Comparison of ENCODE assay signal across 1 cellular context in the genomic region with DNA sequence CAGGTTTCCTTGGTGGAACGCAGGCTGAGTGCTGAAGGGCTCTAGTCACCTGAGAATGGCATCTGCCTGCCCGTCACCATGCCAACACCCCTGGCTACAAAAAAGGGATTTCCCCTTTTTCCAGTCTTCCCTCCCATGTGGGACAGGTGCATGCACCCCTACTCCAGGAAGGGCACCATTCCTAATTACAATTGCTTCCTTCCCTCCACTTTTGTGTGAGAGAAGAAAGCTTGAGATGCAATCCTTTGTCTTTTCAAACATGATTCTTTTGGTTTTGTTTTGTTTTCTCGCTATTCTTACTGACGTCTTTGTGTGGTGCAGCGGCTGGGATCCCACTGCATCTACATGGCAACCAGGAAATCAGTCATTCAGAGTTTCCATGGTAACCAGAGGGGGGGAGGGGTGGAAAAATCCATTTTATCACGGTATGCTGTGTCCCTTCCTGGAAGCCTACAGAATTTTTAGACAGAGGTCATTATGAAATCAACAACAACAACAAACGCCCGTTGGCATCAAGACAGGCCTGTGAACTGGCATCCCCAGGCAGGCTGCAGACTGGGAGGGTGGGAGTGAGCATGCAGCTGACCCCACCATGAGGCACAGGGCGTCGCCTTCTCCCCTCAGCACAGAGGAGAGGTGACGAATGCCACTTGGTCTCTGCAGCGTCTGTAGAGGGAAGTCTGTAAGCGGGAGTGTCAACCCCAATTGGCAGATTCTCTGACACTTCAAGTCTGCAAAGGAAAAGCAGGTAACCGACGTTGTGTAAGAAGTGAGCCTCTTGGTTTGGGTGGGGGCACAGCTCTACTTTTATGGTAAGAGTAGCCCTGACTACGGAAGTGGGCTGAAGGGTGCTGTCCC.
A peak's percentile ranks its signal among the peaks of the same experiment; 100 is the strongest.
TF ChIP-seq lines count a peak whose summit lies in the region.

No MANE protein-coding gene starts in this region.

TF ChIP-seq in GM12878, 131 proteins besides CTCF, POLR2A, EP300 and RAD21 (continued from another document and continues in another):
- TF ChIP-seq, protein P1, sequence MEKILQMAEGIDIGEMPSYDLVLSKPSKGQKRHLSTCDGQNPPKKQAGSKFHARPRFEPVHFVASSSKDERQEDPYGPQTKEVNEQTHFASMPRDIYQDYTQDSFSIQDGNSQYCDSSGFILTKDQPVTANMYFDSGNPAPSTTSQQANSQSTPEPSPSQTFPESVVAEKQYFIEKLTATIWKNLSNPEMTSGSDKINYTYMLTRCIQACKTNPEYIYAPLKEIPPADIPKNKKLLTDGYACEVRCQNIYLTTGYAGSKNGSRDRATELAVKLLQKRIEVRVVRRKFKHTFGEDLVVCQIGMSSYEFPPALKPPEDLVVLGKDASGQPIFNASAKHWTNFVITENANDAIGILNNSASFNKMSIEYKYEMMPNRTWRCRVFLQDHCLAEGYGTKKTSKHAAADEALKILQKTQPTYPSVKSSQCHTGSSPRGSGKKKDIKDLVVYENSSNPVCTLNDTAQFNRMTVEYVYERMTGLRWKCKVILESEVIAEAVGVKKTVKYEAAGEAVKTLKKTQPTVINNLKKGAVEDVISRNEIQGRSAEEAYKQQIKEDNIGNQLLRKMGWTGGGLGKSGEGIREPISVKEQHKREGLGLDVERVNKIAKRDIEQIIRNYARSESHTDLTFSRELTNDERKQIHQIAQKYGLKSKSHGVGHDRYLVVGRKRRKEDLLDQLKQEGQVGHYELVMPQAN (conservative IDR thresholded peaks at IDR 0.05) = 0 out of 2 replicates have a peak, but pooled peaks have one; percentile 66
- no peak; the same call in 1 of the 2 replicates for TF ChIP-seq SMAD5 (IDR thresholded peaks at IDR 0.05; ENCODE audit: low read depth)
- peak; percentile 44; the same call in 1 of the 2 replicates for TF ChIP-seq TBL1XR1 (IDR thresholded peaks at IDR 0.05; ENCODE audit: low read depth, low read length)
- TF ChIP-seq SIX5 (IDR thresholded peaks at IDR 0.05; ENCODE audit: low read depth, low read length, severe bottlenecking) = no peak
- peak; percentile 82 for TF ChIP-seq CHD2 (IDR thresholded peaks at IDR 0.05; ENCODE audit: borderline replicate concordance, low read depth, low read length)
- TF ChIP-seq, protein P2, sequence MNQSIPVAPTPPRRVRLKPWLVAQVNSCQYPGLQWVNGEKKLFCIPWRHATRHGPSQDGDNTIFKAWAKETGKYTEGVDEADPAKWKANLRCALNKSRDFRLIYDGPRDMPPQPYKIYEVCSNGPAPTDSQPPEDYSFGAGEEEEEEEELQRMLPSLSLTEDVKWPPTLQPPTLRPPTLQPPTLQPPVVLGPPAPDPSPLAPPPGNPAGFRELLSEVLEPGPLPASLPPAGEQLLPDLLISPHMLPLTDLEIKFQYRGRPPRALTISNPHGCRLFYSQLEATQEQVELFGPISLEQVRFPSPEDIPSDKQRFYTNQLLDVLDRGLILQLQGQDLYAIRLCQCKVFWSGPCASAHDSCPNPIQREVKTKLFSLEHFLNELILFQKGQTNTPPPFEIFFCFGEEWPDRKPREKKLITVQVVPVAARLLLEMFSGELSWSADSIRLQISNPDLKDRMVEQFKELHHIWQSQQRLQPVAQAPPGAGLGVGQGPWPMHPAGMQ (IDR thresholded peaks at IDR 0.05; ENCODE audit: borderline replicate concordance) = no peak
- TF ChIP-seq, protein P3, sequence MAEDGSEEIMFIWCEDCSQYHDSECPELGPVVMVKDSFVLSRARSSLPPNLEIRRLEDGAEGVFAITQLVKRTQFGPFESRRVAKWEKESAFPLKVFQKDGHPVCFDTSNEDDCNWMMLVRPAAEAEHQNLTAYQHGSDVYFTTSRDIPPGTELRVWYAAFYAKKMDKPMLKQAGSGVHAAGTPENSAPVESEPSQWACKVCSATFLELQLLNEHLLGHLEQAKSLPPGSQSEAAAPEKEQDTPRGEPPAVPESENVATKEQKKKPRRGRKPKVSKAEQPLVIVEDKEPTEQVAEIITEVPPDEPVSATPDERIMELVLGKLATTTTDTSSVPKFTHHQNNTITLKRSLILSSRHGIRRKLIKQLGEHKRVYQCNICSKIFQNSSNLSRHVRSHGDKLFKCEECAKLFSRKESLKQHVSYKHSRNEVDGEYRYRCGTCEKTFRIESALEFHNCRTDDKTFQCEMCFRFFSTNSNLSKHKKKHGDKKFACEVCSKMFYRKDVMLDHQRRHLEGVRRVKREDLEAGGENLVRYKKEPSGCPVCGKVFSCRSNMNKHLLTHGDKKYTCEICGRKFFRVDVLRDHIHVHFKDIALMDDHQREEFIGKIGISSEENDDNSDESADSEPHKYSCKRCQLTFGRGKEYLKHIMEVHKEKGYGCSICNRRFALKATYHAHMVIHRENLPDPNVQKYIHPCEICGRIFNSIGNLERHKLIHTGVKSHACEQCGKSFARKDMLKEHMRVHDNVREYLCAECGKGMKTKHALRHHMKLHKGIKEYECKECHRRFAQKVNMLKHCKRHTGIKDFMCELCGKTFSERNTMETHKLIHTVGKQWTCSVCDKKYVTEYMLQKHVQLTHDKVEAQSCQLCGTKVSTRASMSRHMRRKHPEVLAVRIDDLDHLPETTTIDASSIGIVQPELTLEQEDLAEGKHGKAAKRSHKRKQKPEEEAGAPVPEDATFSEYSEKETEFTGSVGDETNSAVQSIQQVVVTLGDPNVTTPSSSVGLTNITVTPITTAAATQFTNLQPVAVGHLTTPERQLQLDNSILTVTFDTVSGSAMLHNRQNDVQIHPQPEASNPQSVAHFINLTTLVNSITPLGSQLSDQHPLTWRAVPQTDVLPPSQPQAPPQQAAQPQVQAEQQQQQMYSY (CRISPR knock-in tag; IDR thresholded peaks at IDR 0.05) = no peak
- TF ChIP-seq, protein P4, sequence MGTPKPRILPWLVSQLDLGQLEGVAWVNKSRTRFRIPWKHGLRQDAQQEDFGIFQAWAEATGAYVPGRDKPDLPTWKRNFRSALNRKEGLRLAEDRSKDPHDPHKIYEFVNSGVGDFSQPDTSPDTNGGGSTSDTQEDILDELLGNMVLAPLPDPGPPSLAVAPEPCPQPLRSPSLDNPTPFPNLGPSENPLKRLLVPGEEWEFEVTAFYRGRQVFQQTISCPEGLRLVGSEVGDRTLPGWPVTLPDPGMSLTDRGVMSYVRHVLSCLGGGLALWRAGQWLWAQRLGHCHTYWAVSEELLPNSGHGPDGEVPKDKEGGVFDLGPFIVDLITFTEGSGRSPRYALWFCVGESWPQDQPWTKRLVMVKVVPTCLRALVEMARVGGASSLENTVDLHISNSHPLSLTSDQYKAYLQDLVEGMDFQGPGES (IDR thresholded peaks at IDR 0.05) = no peak
- TF ChIP-seq, protein P5, sequence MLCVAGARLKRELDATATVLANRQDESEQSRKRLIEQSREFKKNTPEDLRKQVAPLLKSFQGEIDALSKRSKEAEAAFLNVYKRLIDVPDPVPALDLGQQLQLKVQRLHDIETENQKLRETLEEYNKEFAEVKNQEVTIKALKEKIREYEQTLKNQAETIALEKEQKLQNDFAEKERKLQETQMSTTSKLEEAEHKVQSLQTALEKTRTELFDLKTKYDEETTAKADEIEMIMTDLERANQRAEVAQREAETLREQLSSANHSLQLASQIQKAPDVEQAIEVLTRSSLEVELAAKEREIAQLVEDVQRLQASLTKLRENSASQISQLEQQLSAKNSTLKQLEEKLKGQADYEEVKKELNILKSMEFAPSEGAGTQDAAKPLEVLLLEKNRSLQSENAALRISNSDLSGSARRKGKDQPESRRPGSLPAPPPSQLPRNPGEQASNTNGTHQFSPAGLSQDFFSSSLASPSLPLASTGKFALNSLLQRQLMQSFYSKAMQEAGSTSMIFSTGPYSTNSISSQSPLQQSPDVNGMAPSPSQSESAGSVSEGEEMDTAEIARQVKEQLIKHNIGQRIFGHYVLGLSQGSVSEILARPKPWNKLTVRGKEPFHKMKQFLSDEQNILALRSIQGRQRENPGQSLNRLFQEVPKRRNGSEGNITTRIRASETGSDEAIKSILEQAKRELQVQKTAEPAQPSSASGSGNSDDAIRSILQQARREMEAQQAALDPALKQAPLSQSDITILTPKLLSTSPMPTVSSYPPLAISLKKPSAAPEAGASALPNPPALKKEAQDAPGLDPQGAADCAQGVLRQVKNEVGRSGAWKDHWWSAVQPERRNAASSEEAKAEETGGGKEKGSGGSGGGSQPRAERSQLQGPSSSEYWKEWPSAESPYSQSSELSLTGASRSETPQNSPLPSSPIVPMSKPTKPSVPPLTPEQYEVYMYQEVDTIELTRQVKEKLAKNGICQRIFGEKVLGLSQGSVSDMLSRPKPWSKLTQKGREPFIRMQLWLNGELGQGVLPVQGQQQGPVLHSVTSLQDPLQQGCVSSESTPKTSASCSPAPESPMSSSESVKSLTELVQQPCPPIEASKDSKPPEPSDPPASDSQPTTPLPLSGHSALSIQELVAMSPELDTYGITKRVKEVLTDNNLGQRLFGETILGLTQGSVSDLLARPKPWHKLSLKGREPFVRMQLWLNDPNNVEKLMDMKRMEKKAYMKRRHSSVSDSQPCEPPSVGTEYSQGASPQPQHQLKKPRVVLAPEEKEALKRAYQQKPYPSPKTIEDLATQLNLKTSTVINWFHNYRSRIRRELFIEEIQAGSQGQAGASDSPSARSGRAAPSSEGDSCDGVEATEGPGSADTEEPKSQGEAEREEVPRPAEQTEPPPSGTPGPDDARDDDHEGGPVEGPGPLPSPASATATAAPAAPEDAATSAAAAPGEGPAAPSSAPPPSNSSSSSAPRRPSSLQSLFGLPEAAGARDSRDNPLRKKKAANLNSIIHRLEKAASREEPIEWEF (IDR thresholded peaks at IDR 0.05; ENCODE audit: insufficient replicate concordance, low read depth, low read length) = no peak
- no peak for TF ChIP-seq CBX3 (IDR thresholded peaks at IDR 0.05; ENCODE audit: borderline replicate concordance, low read depth)
- TF ChIP-seq POU2F2 (IDR thresholded peaks at IDR 0.05; ENCODE audit: borderline replicate concordance, low read depth, low read length) = peak; percentile 74; the same call in 2 of the 3 replicates
- TF ChIP-seq ZZZ3 (IDR thresholded peaks at IDR 0.05; ENCODE audit: control insufficient read depth, insufficient read length, low read depth) = no peak
- 0 out of 2 replicates have a peak, but pooled peaks have one; percentile 49 for TF ChIP-seq MTA3 (IDR thresholded peaks at IDR 0.05; ENCODE audit: borderline replicate concordance, low read length)
- no peak for TF ChIP-seq TCF12 (IDR thresholded peaks at IDR 0.05; ENCODE audit: low read depth, low read length)
- peak; percentile 11 to 77; a peak in 3 of 4 replicates for TF ChIP-seq BHLHE40 (IDR thresholded peaks at IDR 0.05; ENCODE audit: borderline replicate concordance in 1 of 2, low read depth in 2 of 2, low read length in 1 of 2)
- no peak for TF ChIP-seq YY1 (IDR thresholded peaks at IDR 0.05; ENCODE audit: low read depth, low read length)
- TF ChIP-seq MTA2 (IDR thresholded peaks at IDR 0.05; ENCODE audit: low read depth) = 0 out of 2 replicates have a peak, but pooled peaks have one; percentile 41
- TF ChIP-seq, protein P6, sequence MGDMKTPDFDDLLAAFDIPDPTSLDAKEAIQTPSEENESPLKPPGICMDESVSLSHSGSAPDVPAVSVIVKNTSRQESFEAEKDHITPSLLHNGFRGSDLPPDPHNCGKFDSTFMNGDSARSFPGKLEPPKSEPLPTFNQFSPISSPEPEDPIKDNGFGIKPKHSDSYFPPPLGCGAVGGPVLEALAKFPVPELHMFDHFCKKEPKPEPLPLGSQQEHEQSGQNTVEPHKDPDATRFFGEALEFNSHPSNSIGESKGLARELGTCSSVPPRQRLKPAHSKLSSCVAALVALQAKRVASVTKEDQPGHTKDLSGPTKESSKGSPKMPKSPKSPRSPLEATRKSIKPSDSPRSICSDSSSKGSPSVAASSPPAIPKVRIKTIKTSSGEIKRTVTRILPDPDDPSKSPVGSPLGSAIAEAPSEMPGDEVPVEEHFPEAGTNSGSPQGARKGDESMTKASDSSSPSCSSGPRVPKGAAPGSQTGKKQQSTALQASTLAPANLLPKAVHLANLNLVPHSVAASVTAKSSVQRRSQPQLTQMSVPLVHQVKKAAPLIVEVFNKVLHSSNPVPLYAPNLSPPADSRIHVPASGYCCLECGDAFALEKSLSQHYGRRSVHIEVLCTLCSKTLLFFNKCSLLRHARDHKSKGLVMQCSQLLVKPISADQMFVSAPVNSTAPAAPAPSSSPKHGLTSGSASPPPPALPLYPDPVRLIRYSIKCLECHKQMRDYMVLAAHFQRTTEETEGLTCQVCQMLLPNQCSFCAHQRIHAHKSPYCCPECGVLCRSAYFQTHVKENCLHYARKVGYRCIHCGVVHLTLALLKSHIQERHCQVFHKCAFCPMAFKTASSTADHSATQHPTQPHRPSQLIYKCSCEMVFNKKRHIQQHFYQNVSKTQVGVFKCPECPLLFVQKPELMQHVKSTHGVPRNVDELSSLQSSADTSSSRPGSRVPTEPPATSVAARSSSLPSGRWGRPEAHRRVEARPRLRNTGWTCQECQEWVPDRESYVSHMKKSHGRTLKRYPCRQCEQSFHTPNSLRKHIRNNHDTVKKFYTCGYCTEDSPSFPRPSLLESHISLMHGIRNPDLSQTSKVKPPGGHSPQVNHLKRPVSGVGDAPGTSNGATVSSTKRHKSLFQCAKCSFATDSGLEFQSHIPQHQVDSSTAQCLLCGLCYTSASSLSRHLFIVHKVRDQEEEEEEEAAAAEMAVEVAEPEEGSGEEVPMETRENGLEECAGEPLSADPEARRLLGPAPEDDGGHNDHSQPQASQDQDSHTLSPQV (IDR thresholded peaks at IDR 0.05) = no peak
- no peak for TF ChIP-seq NR2F1 (conservative IDR thresholded peaks at IDR 0.05)
- TF ChIP-seq NFYA (IDR thresholded peaks at IDR 0.05; ENCODE audit: borderline replicate concordance, low read depth, low read length) = no peak
- TF ChIP-seq, protein P7, sequence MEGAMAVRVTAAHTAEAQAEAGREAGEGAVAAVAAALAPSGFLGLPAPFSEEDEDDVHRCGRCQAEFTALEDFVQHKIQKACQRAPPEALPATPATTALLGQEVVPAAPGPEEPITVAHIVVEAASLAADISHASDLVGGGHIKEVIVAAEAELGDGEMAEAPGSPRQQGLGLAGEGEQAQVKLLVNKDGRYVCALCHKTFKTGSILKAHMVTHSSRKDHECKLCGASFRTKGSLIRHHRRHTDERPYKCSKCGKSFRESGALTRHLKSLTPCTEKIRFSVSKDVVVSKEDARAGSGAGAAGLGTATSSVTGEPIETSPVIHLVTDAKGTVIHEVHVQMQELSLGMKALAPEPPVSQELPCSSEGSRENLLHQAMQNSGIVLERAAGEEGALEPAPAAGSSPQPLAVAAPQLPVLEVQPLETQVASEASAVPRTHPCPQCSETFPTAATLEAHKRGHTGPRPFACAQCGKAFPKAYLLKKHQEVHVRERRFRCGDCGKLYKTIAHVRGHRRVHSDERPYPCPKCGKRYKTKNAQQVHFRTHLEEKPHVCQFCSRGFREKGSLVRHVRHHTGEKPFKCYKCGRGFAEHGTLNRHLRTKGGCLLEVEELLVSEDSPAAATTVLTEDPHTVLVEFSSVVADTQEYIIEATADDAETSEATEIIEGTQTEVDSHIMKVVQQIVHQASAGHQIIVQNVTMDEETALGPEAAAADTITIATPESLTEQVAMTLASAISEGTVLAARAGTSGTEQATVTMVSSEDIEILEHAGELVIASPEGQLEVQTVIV (IDR thresholded peaks at IDR 0.05; ENCODE audit: borderline replicate concordance, partially characterized antibody) = peak; percentile 42
- TF ChIP-seq NFXL1 (IDR thresholded peaks at IDR 0.05; ENCODE audit: borderline replicate concordance) = no peak
- TF ChIP-seq RB1 (IDR thresholded peaks at IDR 0.05; ENCODE audit: borderline replicate concordance) = 0 out of 2 replicates have a peak, but pooled peaks have one; percentile 10
